In genomic region chr11:86592659-86593451, GRCh38 we compare ENCODE assay signal across 8 cellular contexts.
DNase-seq lines count a peak whose midpoint lies in the region; ATAC-seq and TF ChIP-seq lines count a peak whose summit lies in the region.

No MANE protein-coding gene starts in this region.

- H3K4me3 ChIP-seq in BLaER1 treated with 17β-estradiol and CSF1 and Interleukin-3, amounts not matched to agents 10 nM and 100 nM: no peak overlapping the region
- H3K4me3 ChIP-seq in epithelial cell of proximal tubule (ENCODE audit: low read depth, low read length): no peak overlapping the region

- DNase-seq in NCI-H510A (lab: John Stamatoyannopoulos, UW): peak; percentile 54
- DNase-seq in activated CD4-positive, alpha-beta T cell treated with anti-CD3 and anti-CD28 coated beads, Interleukin-2, amount 50 U/mL, for 1 hour: peak; percentile 49
- DNase-seq in epithelial cell of proximal tubule (ENCODE audit: low read depth): peak; percentile 99
- no peak for DNase-seq in osteocyte (ENCODE audit: extremely low spot score, unreplicated experiment)
- no peak for DNase-seq in type B pancreatic cell (ENCODE audit: extremely low spot score, unreplicated experiment)

- ATAC-seq in GM19397 (IDR thresholded peaks at IDR 0.05; ENCODE audit: unreplicated experiment) (peak; percentile 90), HG03439 (IDR thresholded peaks at IDR 0.05; ENCODE audit: unreplicated experiment) (peak; percentile 97)

- H3K9me3 Mint-ChIP-seq in osteocyte (ENCODE audit: unreplicated experiment) (no peaks in the 10 kb centered on the region), type B pancreatic cell (peaks cover 12% of the 10 kb centered on the region)

- H3K4me1 ChIP-seq in BLaER1 treated with 17β-estradiol and CSF1 and Interleukin-3, amounts not matched to agents 10 nM and 100 nM: peaks cover 31 to 43% (median 37%) of the 10 kb centered on the region in 10 experiments

- H3K4me1 Mint-ChIP-seq in osteocyte (ENCODE audit: unreplicated experiment) (peaks cover 46% of the 10 kb centered on the region), type B pancreatic cell (ENCODE audit: unreplicated experiment) (peaks cover 54% of the 10 kb centered on the region)

- H3K36me3 Mint-ChIP-seq in osteocyte (ENCODE audit: unreplicated experiment) (no peaks in the 10 kb centered on the region), type B pancreatic cell (no peaks in the 10 kb centered on the region)

- H3K27ac Mint-ChIP-seq in osteocyte (ENCODE audit: unreplicated experiment): peak overlapping the region; percentile 69
- peak overlapping the region; percentile 85 for H3K27ac Mint-ChIP-seq in type B pancreatic cell

- H3K27me3 Mint-ChIP-seq in osteocyte (ENCODE audit: unreplicated experiment): no peaks in the 10 kb centered on the region
- H3K27me3 Mint-ChIP-seq in type B pancreatic cell: no peaks in the 10 kb centered on the region

- H3K4me2 ChIP-seq in BLaER1 treated with 17β-estradiol and CSF1 and Interleukin-3, amounts not matched to agents 10 nM and 100 nM: peak overlapping the region; percentile 40 to 63 (median 49)

- H3K36me3 ChIP-seq in BLaER1 treated with 17β-estradiol and CSF1 and Interleukin-3, amounts not matched to agents 10 nM and 100 nM: no peaks in the 10 kb centered on the region

- peaks cover 0 to 10% (median 4%) of the 10 kb centered on the region in 11 experiments; a peak in 15 of 22 replicates for H3K9me3 ChIP-seq in BLaER1 treated with 17β-estradiol and CSF1 and Interleukin-3, amounts not matched to agents 10 nM and 100 nM (replicated peaks in 1 of 11)

- peak overlapping the region in 3 of 11 experiments; percentile 6 to 35 (median 15); a peak in 1 of 22 replicates for H3K9ac ChIP-seq in BLaER1 treated with 17β-estradiol and CSF1 and Interleukin-3, amounts not matched to agents 10 nM and 100 nM

- H3K4me3 Mint-ChIP-seq in osteocyte (ENCODE audit: unreplicated experiment) (no peak overlapping the region), type B pancreatic cell (peak overlapping the region; percentile 53)

- no peaks in the 10 kb centered on the region for H4K20me1 ChIP-seq in BLaER1 treated with 17β-estradiol and CSF1 and Interleukin-3, amounts not matched to agents 10 nM and 100 nM

- H3K27me3 ChIP-seq in BLaER1 treated with 17β-estradiol and CSF1 and Interleukin-3, amounts not matched to agents 10 nM and 100 nM: no peaks in the 10 kb centered on the region

- TF ChIP-seq CTCF in epithelial cell of proximal tubule (conservative IDR thresholded peaks at IDR 0.05; ENCODE audit: low read depth, low read length) (no peak), osteocyte (IDR thresholded peaks at IDR 0.05) (no peak), type B pancreatic cell (conservative IDR thresholded peaks at IDR 0.05) (no peak)

- H3K27ac ChIP-seq in BLaER1 treated with 17β-estradiol and CSF1 and Interleukin-3, amounts not matched to agents 10 nM and 100 nM: peak overlapping the region in 9 of 11 experiments; percentile 30 to 70 (median 56); a peak in 17 of 22 replicates

Comparison
In these comparisons a context has a peak if more than half of its experiments do, and no peak if none do; other contexts are left out.
1. DNase-seq: peak in NCI-H510A (single experiment), activated CD4-positive, alpha-beta T cell treated with anti-CD3 and anti-CD28 coated beads, Interleukin-2, amount 50 U/mL, for 1 hour (single experiment) and epithelial cell of proximal tubule (single experiment); none in osteocyte (single experiment) and type B pancreatic cell (single experiment).